7 cellular contexts compared by ENCODE assay signal in the genomic region with DNA sequence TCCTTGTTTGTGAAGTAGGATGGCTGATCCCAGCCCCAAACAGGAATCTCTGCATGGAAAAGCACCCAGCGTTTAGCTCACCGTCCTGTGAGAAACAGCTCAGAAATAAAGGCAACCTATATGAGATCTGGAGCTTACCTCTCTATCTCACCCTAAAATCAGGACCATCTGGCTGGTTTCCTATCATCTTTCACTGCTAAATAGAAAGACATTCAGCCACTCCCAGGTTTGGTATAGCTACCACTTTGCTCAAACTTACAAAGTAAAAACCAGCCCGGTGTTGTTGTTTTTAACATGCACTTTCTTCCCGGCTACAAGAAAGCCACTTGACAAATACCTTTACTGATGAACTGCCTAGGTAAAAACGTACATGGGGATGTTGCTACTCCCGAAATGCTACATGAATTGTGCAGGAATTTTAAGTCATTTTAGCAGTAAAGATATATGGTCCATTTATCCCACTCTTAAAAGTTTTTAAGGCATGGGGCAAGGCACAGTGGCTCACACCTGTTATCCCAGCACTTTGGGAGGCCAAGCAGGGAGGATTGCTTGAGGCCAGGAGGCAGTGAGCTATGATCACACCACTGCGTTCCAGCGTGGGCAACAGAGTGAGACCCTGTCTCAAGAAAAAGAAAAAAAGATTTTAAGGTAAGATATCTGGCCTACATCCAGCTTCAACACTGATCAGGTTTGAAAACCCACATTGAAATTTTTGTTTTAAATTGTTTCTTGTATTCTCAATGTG. TPM values are rescaled to one million over a fixed set of nuclear protein-coding genes. Genes with fewer than 3 reads are reported as not detected.
A peak's percentile ranks its signal among the peaks of the same experiment; 100 is the strongest.
DNase-seq lines count a peak whose midpoint lies in the region; ATAC-seq and TF ChIP-seq lines count a peak whose summit lies in the region.

No MANE protein-coding gene starts in this region.

- H3K4me3 Mint-ChIP-seq in activated B cell treated with CpG ODN at 0.5 μM for 24 hours = peak overlapping the region; percentile 100
- H3K4me3 Mint-ChIP-seq in stimulated activated memory B cell treated with anti-CD40 and anti-IgM and Interleukin-4, amounts not matched to agents 10 μg/mL and 1 μg/mL and 100 μg/mL, for 72 hours = peak overlapping the region; percentile 98

- intact Hi-C loops in activated B cell treated with CpG ODN at 0.5 μM for 24 hours (cut with micrococcal nuclease) = loop anchor here (1.0 to 5.0 kb wide), 5 partner anchors 13 to 790 kb away; partner anchors contain the start of genes PDE5A and USP53

- CTCF ChIA-PET in activated B cell treated with CpG ODN at 0.5 μM for 24 hours (lab: Charles Lee) = interaction anchor here (1.3 to 1.4 kb wide), 2 partner anchors 9 to 28 kb away, joined by 3 to 4 read pairs; no protein-coding TSS in a partner anchor

- ATAC-seq in activated B cell treated with CpG ODN at 0.5 μM for 24 hours (ENCODE audit: low read depth) (no peak), HG03378 (IDR thresholded peaks at IDR 0.05; ENCODE audit: unreplicated experiment) (no peak), HG03135 (IDR thresholded peaks at IDR 0.05; ENCODE audit: unreplicated experiment) (no peak)
- ATAC-seq in stimulated activated memory B cell treated with anti-CD40 and anti-IgM and Interleukin-4, amounts not matched to agents 10 μg/mL and 1 μg/mL and 100 μg/mL, for 72 hours = no peak

- POLR2A ChIA-PET in activated B cell treated with CpG ODN at 0.5 μM for 24 hours (lab: Charles Lee) = interaction anchor here (1.2 to 1.4 kb wide), 2 partner anchors 11 to 376 kb away, joined by 3 read pairs; partner anchors contain the start of gene USP53

- no peaks in the 10 kb centered on the region for H3K36me3 ChIP-seq in iPS DF 6.9 (ENCODE audit: control insufficient read depth, insufficient read depth, low read length)

- H3K36me3 Mint-ChIP-seq in activated B cell treated with CpG ODN at 0.5 μM for 24 hours (ENCODE audit: low read depth) = peaks cover 14% of the 10 kb centered on the region
- H3K36me3 Mint-ChIP-seq in stimulated activated memory B cell treated with anti-CD40 and anti-IgM and Interleukin-4, amounts not matched to agents 10 μg/mL and 1 μg/mL and 100 μg/mL, for 72 hours = peaks cover 6% of the 10 kb centered on the region

- H3K27me3 ChIP-seq in iPS DF 6.9 (ENCODE audit: control insufficient read depth, insufficient read depth, low read length) = no peaks in the 10 kb centered on the region

- H3K4me1 Mint-ChIP-seq in activated B cell treated with CpG ODN at 0.5 μM for 24 hours = peaks cover 17% of the 10 kb centered on the region
- H3K4me1 Mint-ChIP-seq in stimulated activated memory B cell treated with anti-CD40 and anti-IgM and Interleukin-4, amounts not matched to agents 10 μg/mL and 1 μg/mL and 100 μg/mL, for 72 hours = peaks cover 12% of the 10 kb centered on the region

- no peaks in the 10 kb centered on the region for H3K9me3 Mint-ChIP-seq in activated B cell treated with CpG ODN at 0.5 μM for 24 hours
- no peaks in the 10 kb centered on the region for H3K9me3 Mint-ChIP-seq in stimulated activated memory B cell treated with anti-CD40 and anti-IgM and Interleukin-4, amounts not matched to agents 10 μg/mL and 1 μg/mL and 100 μg/mL, for 72 hours

- H3K4me3 ChIP-seq in HFF-Myc (replicated peaks; ENCODE audit: low read depth, low read length) (peak overlapping the region; percentile 75), iPS DF 6.9 (ENCODE audit: low read length) (peak overlapping the region; percentile 96; the same call in 1 of the 2 replicates)

- no CpG with 5 or more reads among the region's 8 CpGs for WGBS in iPS DF 6.9 (ENCODE audit: insufficient coverage, insufficient read length)

- no peaks in the 10 kb centered on the region; the same call in 1 of the 2 replicates for H3K4me1 ChIP-seq in iPS DF 6.9 (ENCODE audit: control insufficient read depth, insufficient read depth, low read length)

- peak overlapping the region; percentile 96 for H3K27ac Mint-ChIP-seq in activated B cell treated with CpG ODN at 0.5 μM for 24 hours
- peak overlapping the region; percentile 90 for H3K27ac Mint-ChIP-seq in stimulated activated memory B cell treated with anti-CD40 and anti-IgM and Interleukin-4, amounts not matched to agents 10 μg/mL and 1 μg/mL and 100 μg/mL, for 72 hours

- TF ChIP-seq CTCF in HFF-Myc (IDR thresholded peaks at IDR 0.05; ENCODE audit: low read depth, low read length, missing control alignments) (no peak), activated B cell treated with CpG ODN at 0.5 μM for 24 hours (IDR thresholded peaks at IDR 0.05) (no peak)

- no peak overlapping the region for H3K27ac ChIP-seq in iPS DF 6.9 (ENCODE audit: low read length)

- no peaks in the 10 kb centered on the region for H3K9me3 ChIP-seq in iPS DF 6.9 (ENCODE audit: control insufficient read depth, insufficient read depth, low read length)

- DNase-seq in HFF-Myc (ENCODE audit: extremely low read depth, low read depth) = no peak
- no peak for DNase-seq in activated B cell treated with CpG ODN at 0.5 μM for 24 hours
- no peak for DNase-seq in iPS DF 6.9 (ENCODE audit: low read depth, low spot score)
- DNase-seq in kidney glomerular epithelial cell (lab: John Stamatoyannopoulos, UW) = no peak

- no peaks in the 10 kb centered on the region for H3K27me3 Mint-ChIP-seq in activated B cell treated with CpG ODN at 0.5 μM for 24 hours
- no peaks in the 10 kb centered on the region for H3K27me3 Mint-ChIP-seq in stimulated activated memory B cell treated with anti-CD40 and anti-IgM and Interleukin-4, amounts not matched to agents 10 μg/mL and 1 μg/mL and 100 μg/mL, for 72 hours

RNA-seq across cellular contexts. Expression of gene SEC24D, which starts 1.0 kb away (rescaled TPM):
- 19.4 and 22.6 TPM in 2 replicates for total RNA-seq in activated B cell treated with CpG ODN at 0.5 μM for 24 hours

RNA-seq across cellular contexts. Expression of gene SYNPO2, which starts 51.7 kb away (rescaled TPM):
- total RNA-seq in activated B cell treated with CpG ODN at 0.5 μM for 24 hours = 0.18 and 0.24 TPM in 2 replicates
